ENCODE assay signal across 1 cellular context in the genomic region with DNA sequence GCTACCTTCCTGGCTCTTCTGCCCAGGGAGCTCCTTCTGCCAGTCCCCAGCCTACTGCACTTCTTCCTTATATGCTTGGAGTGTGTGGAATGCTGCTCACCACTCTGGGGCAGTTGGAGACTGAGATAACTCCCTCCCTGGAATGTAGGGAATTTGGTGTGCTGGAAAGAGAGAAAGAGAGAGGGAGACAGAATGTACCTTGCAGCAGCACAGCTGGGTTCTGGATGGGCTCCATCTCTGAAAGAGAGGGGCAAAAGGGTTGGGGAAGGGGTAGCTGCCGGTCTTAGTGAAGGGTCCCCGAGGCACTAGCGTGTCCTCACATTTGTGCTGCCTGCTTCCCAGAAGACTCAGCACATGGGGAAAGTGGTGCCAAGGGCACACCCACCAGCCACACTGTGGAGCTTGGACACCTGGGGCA.
TF ChIP-seq lines count a peak whose summit lies in the region.

No MANE protein-coding gene starts in this region.

TF ChIP-seq in HCT116, 20 proteins besides CTCF, POLR2A, EP300 and RAD21 (continued from another document):
- no peak for TF ChIP-seq SP1 (IDR thresholded peaks at IDR 0.05; ENCODE audit: low read depth)
- TF ChIP-seq, protein P1, sequence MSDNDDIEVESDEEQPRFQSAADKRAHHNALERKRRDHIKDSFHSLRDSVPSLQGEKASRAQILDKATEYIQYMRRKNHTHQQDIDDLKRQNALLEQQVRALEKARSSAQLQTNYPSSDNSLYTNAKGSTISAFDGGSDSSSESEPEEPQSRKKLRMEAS (IDR thresholded peaks at IDR 0.05) = no peak
- TF ChIP-seq CEBPB (IDR thresholded peaks at IDR 0.05; ENCODE audit: low read depth) = no peak
- TF ChIP-seq FOSL1 (IDR thresholded peaks at IDR 0.05; ENCODE audit: low read depth) = no peak
- TF ChIP-seq ELF1 (IDR thresholded peaks at IDR 0.05; ENCODE audit: borderline replicate concordance, low read depth) = no peak
- TF ChIP-seq ZFX (IDR thresholded peaks at IDR 0.05) = no peak
- no peak for TF ChIP-seq EZH2phosphoT487 (IDR thresholded peaks at IDR 0.05; ENCODE audit: borderline replicate concordance)
- no peak for TF ChIP-seq REST (IDR thresholded peaks at IDR 0.05; ENCODE audit: low read depth)
- no peak for TF ChIP-seq YY1 (IDR thresholded peaks at IDR 0.05; ENCODE audit: extremely low read depth, insufficient replicate concordance, low read depth, low read length)
- TF ChIP-seq, protein P2, sequence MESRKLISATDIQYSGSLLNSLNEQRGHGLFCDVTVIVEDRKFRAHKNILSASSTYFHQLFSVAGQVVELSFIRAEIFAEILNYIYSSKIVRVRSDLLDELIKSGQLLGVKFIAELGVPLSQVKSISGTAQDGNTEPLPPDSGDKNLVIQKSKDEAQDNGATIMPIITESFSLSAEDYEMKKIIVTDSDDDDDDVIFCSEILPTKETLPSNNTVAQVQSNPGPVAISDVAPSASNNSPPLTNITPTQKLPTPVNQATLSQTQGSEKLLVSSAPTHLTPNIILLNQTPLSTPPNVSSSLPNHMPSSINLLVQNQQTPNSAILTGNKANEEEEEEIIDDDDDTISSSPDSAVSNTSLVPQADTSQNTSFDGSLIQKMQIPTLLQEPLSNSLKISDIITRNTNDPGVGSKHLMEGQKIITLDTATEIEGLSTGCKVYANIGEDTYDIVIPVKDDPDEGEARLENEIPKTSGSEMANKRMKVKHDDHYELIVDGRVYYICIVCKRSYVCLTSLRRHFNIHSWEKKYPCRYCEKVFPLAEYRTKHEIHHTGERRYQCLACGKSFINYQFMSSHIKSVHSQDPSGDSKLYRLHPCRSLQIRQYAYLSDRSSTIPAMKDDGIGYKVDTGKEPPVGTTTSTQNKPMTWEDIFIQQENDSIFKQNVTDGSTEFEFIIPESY (IDR thresholded peaks at IDR 0.05; ENCODE audit: extremely low read depth, insufficient replicate concordance, low read length) = no peak
- TF ChIP-seq POLR2AphosphoS5 (IDR thresholded peaks at IDR 0.05; ENCODE audit: low read depth, low read length) = no peak
- TF ChIP-seq ATF3 (IDR thresholded peaks at IDR 0.05) = no peak
